ENCODE assay signal across 8 cellular contexts in genomic region chr1:22451702-22452400, GRCh38. TPM values are rescaled to one million over a fixed set of nuclear protein-coding genes. Genes with fewer than 3 reads are reported as not detected.
A peak's percentile ranks its signal among the peaks of the same experiment; 100 is the strongest.
DNase-seq lines count a peak whose midpoint lies in the region; ATAC-seq and TF ChIP-seq lines count a peak whose summit lies in the region.

TSS of gene ZBTB40 (plus strand) at chr1:22451851. CDS start at chr1:22489949, 38,098 bp downstream.

- intact Hi-C loops in left ventricle myocardium inferior (cut with micrococcal nuclease) (no loop called here), upper lobe of right lung (cut with DNase I) (no loop called here)

- H3K27ac ChIP-seq in left ventricle myocardium inferior (replicated peaks) (peak within 1 kb of the TSS; percentile 95), upper lobe of right lung (peak within 1 kb of the TSS; percentile 98)

- H3K4me1 ChIP-seq in left ventricle myocardium inferior = peaks cover 71% of the 10 kb centered on the region
- peaks cover 16% of the 10 kb centered on the region for H3K4me1 ChIP-seq in upper lobe of right lung

- H3K4me3 Mint-ChIP-seq in T-helper 1 cell treated with Interleukin-12 subunit alpha and Interleukin-12 subunit beta and Interleukin-4 antibody, amounts not matched to agents 30 μg/mL and 1 μg/mL, for 36 hours = peak within 1 kb of the TSS; percentile 94
- peak within 1 kb of the TSS; percentile 89 for H3K4me3 Mint-ChIP-seq in progenitor cell of endocrine pancreas (ENCODE audit: low read depth)

- ATAC-seq in HG02870 (IDR thresholded peaks at IDR 0.05; ENCODE audit: unreplicated experiment) (peak; percentile 80), upper lobe of right lung (peak; percentile 99)

- no peaks in the 10 kb centered on the region for H3K9me3 ChIP-seq in left ventricle myocardium inferior (replicated peaks)
- H3K9me3 ChIP-seq in upper lobe of right lung = no peaks in the 10 kb centered on the region

- H3K27ac Mint-ChIP-seq in T-helper 1 cell treated with Interleukin-12 subunit alpha and Interleukin-12 subunit beta and Interleukin-4 antibody, amounts not matched to agents 30 μg/mL and 1 μg/mL, for 36 hours = peak within 1 kb of the TSS; percentile 91
- peak within 1 kb of the TSS; percentile 94 for H3K27ac Mint-ChIP-seq in progenitor cell of endocrine pancreas

- H3K27me3 ChIP-seq in left ventricle myocardium inferior (ENCODE audit: low read depth) = no peaks in the 10 kb centered on the region
- H3K27me3 ChIP-seq in upper lobe of right lung = no peaks in the 10 kb centered on the region

- DNase-seq in GM13976 (ENCODE audit: low spot score) (peak; percentile 97), NCI-H146 treated with DMSO at 0.1 percent for 48 hours (lab: John Stamatoyannopoulos, UW; ENCODE audit: unreplicated experiment) (peak; percentile 96), amygdala (lab: John Stamatoyannopoulos, UW) (peak; percentile 69 to 98 (median 92)), left ventricle myocardium inferior (peak; percentile 97), progenitor cell of endocrine pancreas (ENCODE audit: low spot score, unreplicated experiment) (peak; percentile 95), upper lobe of right lung (peak; percentile 99)

- peaks cover 18% of the 10 kb centered on the region for H3K4me1 Mint-ChIP-seq in T-helper 1 cell treated with Interleukin-12 subunit alpha and Interleukin-12 subunit beta and Interleukin-4 antibody, amounts not matched to agents 30 μg/mL and 1 μg/mL, for 36 hours (ENCODE audit: low read depth)
- H3K4me1 Mint-ChIP-seq in progenitor cell of endocrine pancreas (ENCODE audit: low read depth) = peaks cover 43% of the 10 kb centered on the region

- no peaks in the 10 kb centered on the region for H3K36me3 ChIP-seq in left ventricle myocardium inferior
- no peaks in the 10 kb centered on the region for H3K36me3 ChIP-seq in upper lobe of right lung

- peak within 1 kb of the TSS; percentile 84 for H3K4me3 ChIP-seq in left ventricle myocardium inferior
- H3K4me3 ChIP-seq in upper lobe of right lung = peak within 1 kb of the TSS; percentile 96

- no peaks in the 10 kb centered on the region for H3K36me3 Mint-ChIP-seq in T-helper 1 cell treated with Interleukin-12 subunit alpha and Interleukin-12 subunit beta and Interleukin-4 antibody, amounts not matched to agents 30 μg/mL and 1 μg/mL, for 36 hours (ENCODE audit: low read depth)
- no peaks in the 10 kb centered on the region for H3K36me3 Mint-ChIP-seq in progenitor cell of endocrine pancreas (ENCODE audit: insufficient read depth)

- no peak for TF ChIP-seq CTCF in GM13976 (IDR thresholded peaks at IDR 0.05; ENCODE audit: borderline replicate concordance, control extremely low read depth, extremely low read depth, insufficient read depth, missing control alignments)
- TF ChIP-seq CTCF in left ventricle myocardium inferior (IDR thresholded peaks at IDR 0.05; ENCODE audit: borderline replicate concordance) = no peak
- TF ChIP-seq CTCF in progenitor cell of endocrine pancreas (IDR thresholded peaks at IDR 0.05; ENCODE audit: unreplicated experiment) = no peak
- no peak for TF ChIP-seq CTCF in upper lobe of right lung (IDR thresholded peaks at IDR 0.05)

- peaks cover 4% of the 10 kb centered on the region for H3K27me3 Mint-ChIP-seq in T-helper 1 cell treated with Interleukin-12 subunit alpha and Interleukin-12 subunit beta and Interleukin-4 antibody, amounts not matched to agents 30 μg/mL and 1 μg/mL, for 36 hours (ENCODE audit: low read depth)
- no peaks in the 10 kb centered on the region for H3K27me3 Mint-ChIP-seq in progenitor cell of endocrine pancreas

- H3K9me3 Mint-ChIP-seq in T-helper 1 cell treated with Interleukin-12 subunit alpha and Interleukin-12 subunit beta and Interleukin-4 antibody, amounts not matched to agents 30 μg/mL and 1 μg/mL, for 36 hours = peaks cover 3% of the 10 kb centered on the region
- no peaks in the 10 kb centered on the region for H3K9me3 Mint-ChIP-seq in progenitor cell of endocrine pancreas (ENCODE audit: low read depth)

- in situ Hi-C loops in GM13976 (cut with MboI; ENCODE audit: low sequenced_read_pairs, unreplicated experiment) = no loop called here

RNA-seq across cellular contexts. Expression of gene ZBTB40, which starts in this region (rescaled TPM):
- total RNA-seq in left ventricle myocardium inferior (17.9 TPM), progenitor cell of endocrine pancreas (39.4 and 40.9 TPM in 2 replicates), upper lobe of right lung (24.9 TPM)

Comparison
In these comparisons a context has a peak if more than half of its experiments do, and no peak if none do; other contexts are left out.
1. Peak in every context shown above with its lines: DNase-seq, ATAC-seq, H3K4me3 ChIP-seq and H3K27ac ChIP-seq.